ENCODE assay signal across 9 cellular contexts in the genomic region with DNA sequence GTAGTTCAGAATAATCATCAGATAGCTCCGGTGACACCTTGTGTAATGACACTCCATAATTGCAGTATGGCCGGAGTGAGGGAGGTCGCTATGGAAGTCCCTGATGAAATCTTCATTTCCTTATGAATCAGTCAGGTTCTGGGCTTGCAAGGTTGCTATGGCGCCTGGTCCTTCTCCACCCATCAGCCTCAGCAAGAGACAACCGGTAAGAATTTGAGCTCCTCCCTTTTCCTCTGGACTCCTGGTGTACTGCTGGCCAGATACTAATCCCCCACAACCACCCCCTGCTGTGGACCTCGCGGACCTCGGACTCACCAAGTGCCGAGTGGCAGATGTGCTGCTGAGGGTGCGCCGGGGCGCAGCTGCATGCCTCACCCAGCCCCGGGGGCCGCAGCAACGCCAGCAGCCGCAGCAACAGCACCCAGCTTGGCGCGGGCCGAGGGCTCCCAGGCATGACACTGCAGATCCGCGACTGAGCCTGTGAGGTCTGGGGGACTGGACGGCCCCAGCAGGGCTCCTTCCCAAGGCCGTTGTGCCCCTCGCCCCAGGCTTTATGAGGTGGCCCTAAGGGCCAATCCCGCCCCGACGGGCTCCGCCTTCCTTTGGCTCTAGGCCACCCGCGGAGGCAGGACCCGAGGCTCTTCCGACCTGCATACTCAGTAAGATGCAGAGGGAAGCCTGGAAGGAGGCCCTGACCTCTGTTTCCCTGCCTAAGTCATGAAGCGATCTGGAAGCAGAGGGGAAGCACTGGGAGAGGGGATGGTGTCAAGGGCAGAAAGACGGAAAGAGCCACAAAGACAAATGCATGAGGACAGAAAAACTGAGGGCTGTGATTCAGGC. TPM values are rescaled to one million over a fixed set of nuclear protein-coding genes. Genes with fewer than 3 reads are reported as not detected.
DNase-seq lines count a peak whose midpoint lies in the region; ATAC-seq, FAIRE-seq and TF ChIP-seq lines count a peak whose summit lies in the region.
"Had no signal": no experiment of that assay in that cellular context is flagged by ENCODE, and none has a peak within 500 bp of the region (broad histone marks: within the 10 kb centered on the region; RNA-seq: fewer than 3 reads in every experiment).

A gene (minus strand): TSS at position 526 of the 840 bp plus-strand sequence. CDS start 72 bp downstream, at position 454.

- peaks cover 0 to 1% of the 10 kb centered on the region in 2 donors for H3K36me3 ChIP-seq in gastroesophageal sphincter
- no peaks in the 10 kb centered on the region for H3K36me3 ChIP-seq in parathyroid adenoma (ENCODE audit: control insufficient read depth, insufficient read depth, low read length)

- no peak within 1 kb of the TSS for H3K9ac ChIP-seq in parathyroid adenoma

- peak within 1 kb of the TSS; percentile 23 for H2AFZ ChIP-seq in parathyroid adenoma

- H3K79me2 ChIP-seq in parathyroid adenoma: no peaks in the 10 kb centered on the region

- peak; percentile 36 to 61 for TF ChIP-seq POLR2A in gastroesophageal sphincter (IDR thresholded peaks at IDR 0.05)

- peak; percentile 69 for ATAC-seq in gastroesophageal sphincter
- no peak for ATAC-seq in HG03460 (IDR thresholded peaks at IDR 0.05; ENCODE audit: unreplicated experiment)

- FAIRE-seq in RCC 7860 (lab: Jason Lieb, UNC): no peak

- H3K27ac ChIP-seq in gastroesophageal sphincter: peak within 1 kb of the TSS in 3 of 4 donors; percentile 71 to 77 (median 71)
- no peak within 1 kb of the TSS for H3K27ac ChIP-seq in parathyroid adenoma

- H3K27me3 ChIP-seq in gastroesophageal sphincter (peaks cover 9% of the 10 kb centered on the region), parathyroid adenoma (ENCODE audit: control insufficient read depth, insufficient read depth, low read length) (no peaks in the 10 kb centered on the region)

- peaks cover 0 to 13% (median 7%) of the 10 kb centered on the region in 3 donors for H3K4me1 ChIP-seq in gastroesophageal sphincter
- H3K4me1 ChIP-seq in parathyroid adenoma: peaks cover 4% of the 10 kb centered on the region

- WGBS in gastroesophageal sphincter (ENCODE audit: low coverage in 1 of 2), 2 donors: 37 to 60% methylated on average over 1 to 5 of the region's 34 CpGs

- H3K4me3 ChIP-seq in gastroesophageal sphincter (peak within 1 kb of the TSS; percentile 34 to 56), parathyroid adenoma (ENCODE audit: low read depth, low read length) (no peak within 1 kb of the TSS)

- no peak within 1 kb of the TSS for H3K4me2 ChIP-seq in parathyroid adenoma (ENCODE audit: low read length)

- TF ChIP-seq CTCF in gastroesophageal sphincter (IDR thresholded peaks at IDR 0.05) (no peak), parathyroid adenoma (IDR thresholded peaks at IDR 0.05) (no peak)

- DNase-seq in COR-L47 (lab: John Stamatoyannopoulos, UW) (peak; percentile 42), RCC 7860 (ENCODE audit: low spot score) (peak; percentile 35), COLO829 (ENCODE audit: low spot score) (no peak), NCI-H2107 (lab: John Stamatoyannopoulos, UW) (no peak)
- no peak for DNase-seq in activated CD4-positive, alpha-beta T cell treated with anti-CD3 and anti-CD28 coated beads, Interleukin-2, amount 50 U/mL, for 4 hours
- DNase-seq: stimulated activated CD4-positive, alpha-beta T cell treated with anti-CD3 and anti-CD28 coated beads, Interleukin-15, amount 100 ng/mL, for 24 hours had no signal

- no peaks in the 10 kb centered on the region for H3K9me3 ChIP-seq in gastroesophageal sphincter
- no peaks in the 10 kb centered on the region for H3K9me3 ChIP-seq in parathyroid adenoma (ENCODE audit: control insufficient read depth, low read length)

- no peak for TF ChIP-seq EP300 in gastroesophageal sphincter (IDR thresholded peaks at IDR 0.05)

RNA-seq across cellular contexts. Expression of the gene that starts here (rescaled TPM):
- 10 to 100 TPM; 16.5 to 35.1 (median 29.2) TPM for total RNA-seq in gastroesophageal sphincter

Comparison
In these comparisons a context has a peak if more than half of its experiments do, and no peak if none do; other contexts are left out.
1. DNase-seq: peak in COR-L47 (single experiment) and RCC 7860 (single experiment); none in COLO829 (single experiment), NCI-H2107 (single experiment) and activated CD4-positive, alpha-beta T cell treated with anti-CD3 and anti-CD28 coated beads, Interleukin-2, amount 50 U/mL, for 4 hours (0 of 2).